In genomic region chr2:53668624-53669026, GRCh38 we compare ENCODE assay signal across 1 cellular context.
TF ChIP-seq lines count a peak whose summit lies in the region.

No MANE protein-coding gene starts in this region.

TF ChIP-seq in K562, 482 proteins besides CTCF, POLR2A, EP300 and RAD21 (continued from another document and continues in another):
- TF ChIP-seq, protein P1, sequence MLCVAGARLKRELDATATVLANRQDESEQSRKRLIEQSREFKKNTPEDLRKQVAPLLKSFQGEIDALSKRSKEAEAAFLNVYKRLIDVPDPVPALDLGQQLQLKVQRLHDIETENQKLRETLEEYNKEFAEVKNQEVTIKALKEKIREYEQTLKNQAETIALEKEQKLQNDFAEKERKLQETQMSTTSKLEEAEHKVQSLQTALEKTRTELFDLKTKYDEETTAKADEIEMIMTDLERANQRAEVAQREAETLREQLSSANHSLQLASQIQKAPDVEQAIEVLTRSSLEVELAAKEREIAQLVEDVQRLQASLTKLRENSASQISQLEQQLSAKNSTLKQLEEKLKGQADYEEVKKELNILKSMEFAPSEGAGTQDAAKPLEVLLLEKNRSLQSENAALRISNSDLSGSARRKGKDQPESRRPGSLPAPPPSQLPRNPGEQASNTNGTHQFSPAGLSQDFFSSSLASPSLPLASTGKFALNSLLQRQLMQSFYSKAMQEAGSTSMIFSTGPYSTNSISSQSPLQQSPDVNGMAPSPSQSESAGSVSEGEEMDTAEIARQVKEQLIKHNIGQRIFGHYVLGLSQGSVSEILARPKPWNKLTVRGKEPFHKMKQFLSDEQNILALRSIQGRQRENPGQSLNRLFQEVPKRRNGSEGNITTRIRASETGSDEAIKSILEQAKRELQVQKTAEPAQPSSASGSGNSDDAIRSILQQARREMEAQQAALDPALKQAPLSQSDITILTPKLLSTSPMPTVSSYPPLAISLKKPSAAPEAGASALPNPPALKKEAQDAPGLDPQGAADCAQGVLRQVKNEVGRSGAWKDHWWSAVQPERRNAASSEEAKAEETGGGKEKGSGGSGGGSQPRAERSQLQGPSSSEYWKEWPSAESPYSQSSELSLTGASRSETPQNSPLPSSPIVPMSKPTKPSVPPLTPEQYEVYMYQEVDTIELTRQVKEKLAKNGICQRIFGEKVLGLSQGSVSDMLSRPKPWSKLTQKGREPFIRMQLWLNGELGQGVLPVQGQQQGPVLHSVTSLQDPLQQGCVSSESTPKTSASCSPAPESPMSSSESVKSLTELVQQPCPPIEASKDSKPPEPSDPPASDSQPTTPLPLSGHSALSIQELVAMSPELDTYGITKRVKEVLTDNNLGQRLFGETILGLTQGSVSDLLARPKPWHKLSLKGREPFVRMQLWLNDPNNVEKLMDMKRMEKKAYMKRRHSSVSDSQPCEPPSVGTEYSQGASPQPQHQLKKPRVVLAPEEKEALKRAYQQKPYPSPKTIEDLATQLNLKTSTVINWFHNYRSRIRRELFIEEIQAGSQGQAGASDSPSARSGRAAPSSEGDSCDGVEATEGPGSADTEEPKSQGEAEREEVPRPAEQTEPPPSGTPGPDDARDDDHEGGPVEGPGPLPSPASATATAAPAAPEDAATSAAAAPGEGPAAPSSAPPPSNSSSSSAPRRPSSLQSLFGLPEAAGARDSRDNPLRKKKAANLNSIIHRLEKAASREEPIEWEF (CRISPR knock-in tag; IDR thresholded peaks at IDR 0.05) = no peak
- TF ChIP-seq ZNF121 (CRISPR knock-in tag; conservative IDR thresholded peaks at IDR 0.05) (no peak), MXD1 (CRISPR knock-in tag; IDR thresholded peaks at IDR 0.05; ENCODE audit: borderline replicate concordance, poor library complexity, severe bottlenecking) (no peak), BRCA1 (IDR thresholded peaks at IDR 0.05) (no peak), BRCA1 (CRISPR knock-in tag; IDR thresholded peaks at IDR 0.05) (no peak), BACH1 (tag; IDR thresholded peaks at IDR 0.05) (no peak), NR3C1 (CRISPR knock-in tag; IDR thresholded peaks at IDR 0.05) (no peak), ZNF311 (CRISPR knock-in tag; IDR thresholded peaks at IDR 0.05) (no peak), ARHGAP35 (IDR thresholded peaks at IDR 0.05; ENCODE audit: partially characterized antibody) (no peak), SRSF1 (IDR thresholded peaks at IDR 0.05; ENCODE audit: low read depth, low read length) (no peak), CHD4 (IDR thresholded peaks at IDR 0.05; ENCODE audit: insufficient read depth, insufficient replicate concordance, low read depth, low read length, poor library complexity, severe bottlenecking) (no peak), DMBX1 (CRISPR knock-in tag; IDR thresholded peaks at IDR 0.05; ENCODE audit: borderline replicate concordance) (no peak; the same call in 1 of the 2 replicates), ZNF717 (CRISPR knock-in tag; IDR thresholded peaks at IDR 0.05) (no peak), NFIX (CRISPR knock-in tag; IDR thresholded peaks at IDR 0.05; ENCODE audit: low read depth) (no peak), NFXL1 (CRISPR knock-in tag; IDR thresholded peaks at IDR 0.05) (no peak), TAF9B (IDR thresholded peaks at IDR 0.05; ENCODE audit: partially characterized antibody) (peak; percentile 79), ZNF277 (CRISPR knock-in tag; IDR thresholded peaks at IDR 0.05; ENCODE audit: borderline replicate concordance) (no peak), FOXM1 (IDR thresholded peaks at IDR 0.05; ENCODE audit: low read depth) (peak; percentile 93), FOXM1 (CRISPR knock-in tag; IDR thresholded peaks at IDR 0.05; ENCODE audit: low read depth) (no peak), E2F8 (IDR thresholded peaks at IDR 0.05; ENCODE audit: low read depth, partially characterized antibody) (peak; percentile 56), MIER1 (IDR thresholded peaks at IDR 0.05; ENCODE audit: low read depth) (no peak), PHF21A (IDR thresholded peaks at IDR 0.05; ENCODE audit: borderline replicate concordance, low read depth) (no peak), MYNN (IDR thresholded peaks at IDR 0.05) (peak; percentile 76), MYNN (CRISPR knock-in tag; IDR thresholded peaks at IDR 0.05) (no peak), DIDO1 (tag; IDR thresholded peaks at IDR 0.05; ENCODE audit: low read depth) (no peak), TAF7 (tag; IDR thresholded peaks at IDR 0.05) (no peak), SMARCC2 (IDR thresholded peaks at IDR 0.05; ENCODE audit: low read depth) (peak; percentile 96), GATAD2A (IDR thresholded peaks at IDR 0.05) (no peak), ZNF507 (tag; conservative IDR thresholded peaks at IDR 0.05) (no peak), ZC3H8 (IDR thresholded peaks at IDR 0.05) (no peak), HSF4 (CRISPR knock-in tag; IDR thresholded peaks at IDR 0.05; ENCODE audit: borderline replicate concordance) (no peak), NFATC3 (IDR thresholded peaks at IDR 0.05) (0 out of 2 replicates have a peak, but pooled peaks have one; percentile 27), ASH1L (IDR thresholded peaks at IDR 0.05; ENCODE audit: borderline replicate concordance, low read depth, partially characterized antibody) (no peak), ZNF316 (IDR thresholded peaks at IDR 0.05) (peak; percentile 54), OTX1 (CRISPR knock-in tag; IDR thresholded peaks at IDR 0.05) (no peak), ZNF551 (CRISPR knock-in tag; IDR thresholded peaks at IDR 0.05) (no peak), ATF3 (IDR thresholded peaks at IDR 0.05) (peak; percentile 99), ATF3 (CRISPR knock-in tag; conservative IDR thresholded peaks at IDR 0.05) (peak; percentile 84; the same call in 1 of the 2 replicates), ZFP1 (CRISPR knock-in tag; IDR thresholded peaks at IDR 0.05) (no peak), STAT6 (CRISPR knock-in tag; IDR thresholded peaks at IDR 0.05) (no peak), ZBTB9 (CRISPR knock-in tag; IDR thresholded peaks at IDR 0.05) (no peak)
- TF ChIP-seq, protein P2, sequence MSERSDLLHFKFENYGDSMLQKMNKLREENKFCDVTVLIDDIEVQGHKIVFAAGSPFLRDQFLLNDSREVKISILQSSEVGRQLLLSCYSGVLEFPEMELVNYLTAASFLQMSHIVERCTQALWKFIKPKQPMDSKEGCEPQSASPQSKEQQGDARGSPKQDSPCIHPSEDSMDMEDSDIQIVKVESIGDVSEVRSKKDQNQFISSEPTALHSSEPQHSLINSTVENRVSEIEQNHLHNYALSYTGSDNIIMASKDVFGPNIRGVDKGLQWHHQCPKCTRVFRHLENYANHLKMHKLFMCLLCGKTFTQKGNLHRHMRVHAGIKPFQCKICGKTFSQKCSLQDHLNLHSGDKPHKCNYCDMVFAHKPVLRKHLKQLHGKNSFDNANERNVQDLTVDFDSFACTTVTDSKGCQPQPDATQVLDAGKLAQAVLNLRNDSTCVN (CRISPR knock-in tag; IDR thresholded peaks at IDR 0.05) = no peak
- TF ChIP-seq, protein P3, sequence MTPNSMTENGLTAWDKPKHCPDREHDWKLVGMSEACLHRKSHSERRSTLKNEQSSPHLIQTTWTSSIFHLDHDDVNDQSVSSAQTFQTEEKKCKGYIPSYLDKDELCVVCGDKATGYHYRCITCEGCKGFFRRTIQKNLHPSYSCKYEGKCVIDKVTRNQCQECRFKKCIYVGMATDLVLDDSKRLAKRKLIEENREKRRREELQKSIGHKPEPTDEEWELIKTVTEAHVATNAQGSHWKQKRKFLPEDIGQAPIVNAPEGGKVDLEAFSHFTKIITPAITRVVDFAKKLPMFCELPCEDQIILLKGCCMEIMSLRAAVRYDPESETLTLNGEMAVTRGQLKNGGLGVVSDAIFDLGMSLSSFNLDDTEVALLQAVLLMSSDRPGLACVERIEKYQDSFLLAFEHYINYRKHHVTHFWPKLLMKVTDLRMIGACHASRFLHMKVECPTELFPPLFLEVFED (CRISPR knock-in tag; conservative IDR thresholded peaks at IDR 0.05) = no peak
- TF ChIP-seq, protein P4, sequence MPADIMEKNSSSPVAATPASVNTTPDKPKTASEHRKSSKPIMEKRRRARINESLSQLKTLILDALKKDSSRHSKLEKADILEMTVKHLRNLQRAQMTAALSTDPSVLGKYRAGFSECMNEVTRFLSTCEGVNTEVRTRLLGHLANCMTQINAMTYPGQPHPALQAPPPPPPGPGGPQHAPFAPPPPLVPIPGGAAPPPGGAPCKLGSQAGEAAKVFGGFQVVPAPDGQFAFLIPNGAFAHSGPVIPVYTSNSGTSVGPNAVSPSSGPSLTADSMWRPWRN (IDR thresholded peaks at IDR 0.05; ENCODE audit: low read depth) = no peak; the same call in 1 of the 2 replicates
- TF ChIP-seq, protein P5, sequence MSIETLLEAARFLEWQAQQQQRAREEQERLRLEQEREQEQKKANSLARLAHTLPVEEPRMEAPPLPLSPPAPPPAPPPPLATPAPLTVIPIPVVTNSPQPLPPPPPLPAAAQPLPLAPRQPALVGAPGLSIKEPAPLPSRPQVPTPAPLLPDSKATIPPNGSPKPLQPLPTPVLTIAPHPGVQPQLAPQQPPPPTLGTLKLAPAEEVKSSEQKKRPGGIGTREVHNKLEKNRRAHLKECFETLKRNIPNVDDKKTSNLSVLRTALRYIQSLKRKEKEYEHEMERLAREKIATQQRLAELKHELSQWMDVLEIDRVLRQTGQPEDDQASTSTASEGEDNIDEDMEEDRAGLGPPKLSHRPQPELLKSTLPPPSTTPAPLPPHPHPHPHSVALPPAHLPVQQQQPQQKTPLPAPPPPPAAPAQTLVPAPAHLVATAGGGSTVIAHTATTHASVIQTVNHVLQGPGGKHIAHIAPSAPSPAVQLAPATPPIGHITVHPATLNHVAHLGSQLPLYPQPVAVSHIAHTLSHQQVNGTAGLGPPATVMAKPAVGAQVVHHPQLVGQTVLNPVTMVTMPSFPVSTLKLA (conservative IDR thresholded peaks at IDR 0.05) = 0 out of 4 replicates have a peak, but pooled peaks of 1 of the 2 experiments have one; percentile 56
